ENCODE assay signal across 8 cellular contexts in genomic region chr10:80498039-80498832, GRCh38. TPM values are rescaled to one million over a fixed set of nuclear protein-coding genes. Genes with fewer than 3 reads are reported as not detected.
DNase-seq lines count a peak whose midpoint lies in the region; ATAC-seq and TF ChIP-seq lines count a peak whose summit lies in the region.

No MANE protein-coding gene starts in this region.

- peak overlapping the region; percentile 96 for H3K27ac Mint-ChIP-seq in CD8-positive, alpha-beta T cell
- H3K27ac Mint-ChIP-seq in activated CD4-positive, alpha-beta memory T cell treated with anti-CD3 and anti-CD28 coated beads for 36 hours: peak overlapping the region; percentile 93

- peak overlapping the region; percentile 8 for H2AK5ac ChIP-seq in trophoblast cell (ENCODE audit: low read length)

- H2AFZ ChIP-seq in trophoblast cell (ENCODE audit: insufficient read depth, low read length, poor library complexity): no peak overlapping the region

- H2BK12ac ChIP-seq in trophoblast cell (ENCODE audit: low read length): peak overlapping the region; percentile 5

- no peaks in the 10 kb centered on the region for H3K9me3 ChIP-seq in CD8-positive, alpha-beta T cell (ENCODE audit: low read length)
- H3K9me3 ChIP-seq in trophoblast cell (ENCODE audit: insufficient read depth, low read depth, low read length): no peaks in the 10 kb centered on the region

- H2BK5ac ChIP-seq in trophoblast cell (ENCODE audit: low read depth, low read length, poor library complexity): peak overlapping the region; percentile 41

- peaks cover 31% of the 10 kb centered on the region for H3K79me1 ChIP-seq in trophoblast cell (ENCODE audit: low read length)

- no CpG with 5 or more reads among the region's 8 CpGs for WGBS in trophoblast cell (ENCODE audit: extremely low coverage, insufficient coverage, insufficient read length)

- peak overlapping the region; percentile 29 for H3K4ac ChIP-seq in trophoblast cell (ENCODE audit: low read depth, low read length)

- DNase-seq in CD8-positive, alpha-beta T cell: no peak
- no peak for DNase-seq in activated CD4-positive, alpha-beta memory T cell treated with anti-CD3 and anti-CD28 coated beads for 36 hours
- DNase-seq in foreskin keratinocyte (peak in 1 of 2 donors; percentile 58), trophoblast cell (no peak)

- no peak for TF ChIP-seq CTCF in CD8-positive, alpha-beta T cell (IDR thresholded peaks at IDR 0.05)
- TF ChIP-seq CTCF in foreskin keratinocyte (conservative IDR thresholded peaks at IDR 0.05): no peak

- peak overlapping the region; percentile 23 for H4K91ac ChIP-seq in trophoblast cell (ENCODE audit: low read depth, low read length)

- POLR2A ChIA-PET in CD8-positive, alpha-beta T cell (lab: Charles Lee): interaction anchor here (0.7 to 10.5 kb wide), 8 partner anchors 10 to 90 kb away, joined by 3 to 107 read pairs (median 6); partner anchors contain the start of gene PRXL2A
- POLR2A ChIA-PET in activated CD4-positive, alpha-beta memory T cell treated with anti-CD3 and anti-CD28 coated beads for 36 hours (lab: Charles Lee): interaction anchor here (0.7 to 4.8 kb wide), 8 partner anchors 12 to 54 kb away, joined by 3 to 36 read pairs (median 5); no protein-coding TSS in a partner anchor

- peaks cover 71% of the 10 kb centered on the region for H3K36me3 Mint-ChIP-seq in CD8-positive, alpha-beta T cell
- peaks cover 30% of the 10 kb centered on the region for H3K36me3 Mint-ChIP-seq in activated CD4-positive, alpha-beta memory T cell treated with anti-CD3 and anti-CD28 coated beads for 36 hours

- CTCF ChIA-PET in CD8-positive, alpha-beta T cell (lab: Charles Lee): interaction anchor here (1.4 to 20.2 kb wide), 8 partner anchors 7 to 115 kb away, joined by 4 to 562 read pairs (median 10); partner anchors contain the start of gene TSPAN14
- CTCF ChIA-PET in activated CD4-positive, alpha-beta memory T cell treated with anti-CD3 and anti-CD28 coated beads for 36 hours (lab: Charles Lee): interaction anchor here (0.8 to 21.6 kb wide), 8 partner anchors 7 to 123 kb away, joined by 3 to 1168 read pairs (median 7); partner anchors contain the start of gene TSPAN14

- peak overlapping the region; percentile 11 for H3K27ac ChIP-seq in CD8-positive, alpha-beta T cell (ENCODE audit: low read depth, low read length)
- H3K27ac ChIP-seq in foreskin keratinocyte (peak overlapping the region; percentile 97), trophoblast cell (ENCODE audit: low read depth, low read length) (peak overlapping the region; percentile 81)

- H3K18ac ChIP-seq in trophoblast cell (ENCODE audit: low read length): peak overlapping the region; percentile 35

- intact Hi-C loops in CD8-positive, alpha-beta T cell (cut with DNase I, micrococcal nuclease): loop anchor here in 1 of 2 experiments (1.0 to 10.0 kb wide), 2 partner anchors 10 to 293 kb away; partner anchors contain the start of gene ANXA11
- intact Hi-C loops in activated CD4-positive, alpha-beta memory T cell treated with anti-CD3 and anti-CD28 coated beads for 36 hours (cut with micrococcal nuclease): loop anchor here (1.0 kb wide), 2 partner anchors 13 to 27 kb away; no protein-coding TSS in a partner anchor

- peak overlapping the region; percentile 3 for H4K8ac ChIP-seq in trophoblast cell (ENCODE audit: low read depth, low read length)

- peak; percentile 7 for ATAC-seq in CD8-positive, alpha-beta T cell
- peak; percentile 0 for ATAC-seq in foreskin keratinocyte
- ATAC-seq in GM21619 (IDR thresholded peaks at IDR 0.05; ENCODE audit: unreplicated experiment): no peak
- ATAC-seq in GM21423 (IDR thresholded peaks at IDR 0.05; ENCODE audit: unreplicated experiment): no peak
- no peak for ATAC-seq in GM18517 (IDR thresholded peaks at IDR 0.05; ENCODE audit: unreplicated experiment)
- ATAC-seq in HG03460 (IDR thresholded peaks at IDR 0.05; ENCODE audit: unreplicated experiment): no peak

- H3K9me3 Mint-ChIP-seq in CD8-positive, alpha-beta T cell: peaks cover 6% of the 10 kb centered on the region
- H3K9me3 Mint-ChIP-seq in activated CD4-positive, alpha-beta memory T cell treated with anti-CD3 and anti-CD28 coated beads for 36 hours: peaks cover 5% of the 10 kb centered on the region

- no peak overlapping the region for H3K9ac ChIP-seq in trophoblast cell (ENCODE audit: low read length)

- no peaks in the 10 kb centered on the region for H3K27me3 ChIP-seq in CD8-positive, alpha-beta T cell (ENCODE audit: insufficient read depth, low read length)
- H3K27me3 ChIP-seq in foreskin keratinocyte (no peaks in the 10 kb centered on the region), trophoblast cell (ENCODE audit: insufficient read depth, low read length) (no peaks in the 10 kb centered on the region)

- no peak overlapping the region for H3K4me2 ChIP-seq in trophoblast cell (ENCODE audit: low read length)

- H4K12ac ChIP-seq in trophoblast cell (ENCODE audit: low read depth, low read length): no peak overlapping the region

- peaks cover 97% of the 10 kb centered on the region for H3K4me1 Mint-ChIP-seq in CD8-positive, alpha-beta T cell (ENCODE audit: low read depth)
- H3K4me1 Mint-ChIP-seq in activated CD4-positive, alpha-beta memory T cell treated with anti-CD3 and anti-CD28 coated beads for 36 hours (ENCODE audit: low read depth): peaks cover 97% of the 10 kb centered on the region

- no peak overlapping the region for H3K23ac ChIP-seq in trophoblast cell (ENCODE audit: low read length)

- peaks cover 20% of the 10 kb centered on the region for H3K79me2 ChIP-seq in trophoblast cell (ENCODE audit: control insufficient read depth, insufficient read depth, low read length, poor library complexity)

- no peaks in the 10 kb centered on the region for H3K27me3 Mint-ChIP-seq in CD8-positive, alpha-beta T cell (ENCODE audit: low read depth)
- no peaks in the 10 kb centered on the region for H3K27me3 Mint-ChIP-seq in activated CD4-positive, alpha-beta memory T cell treated with anti-CD3 and anti-CD28 coated beads for 36 hours

- peaks cover 98% of the 10 kb centered on the region for H3K4me1 ChIP-seq in CD8-positive, alpha-beta T cell (ENCODE audit: insufficient read depth, low read length)
- H3K4me1 ChIP-seq in foreskin keratinocyte (peaks cover 75% of the 10 kb centered on the region), trophoblast cell (ENCODE audit: control insufficient read depth in 1 of 2, insufficient read depth in 2 of 2, low read length in 2 of 2) (peaks cover 49 to 51% of the 10 kb centered on the region in 2 experiments)

- H2BK120ac ChIP-seq in trophoblast cell (ENCODE audit: insufficient read depth, low read length, poor library complexity): peak overlapping the region; percentile 3

- H3K4me3 ChIP-seq in CD8-positive, alpha-beta T cell (ENCODE audit: low read depth, low read length): peak overlapping the region; percentile 20
- H3K4me3 ChIP-seq in trophoblast cell (ENCODE audit: low read depth, low read length): no peak overlapping the region

- H3K14ac ChIP-seq in trophoblast cell (ENCODE audit: low read length): peak overlapping the region; percentile 40

- peaks cover 7% of the 10 kb centered on the region for H3K36me3 ChIP-seq in CD8-positive, alpha-beta T cell (ENCODE audit: insufficient read depth, low read length)
- peaks cover 7 to 9% of the 10 kb centered on the region in 2 experiments for H3K36me3 ChIP-seq in trophoblast cell (ENCODE audit: control insufficient read depth in 1 of 2, insufficient read depth in 2 of 2, low read length in 2 of 2)

- peak overlapping the region; percentile 54 for H3K4me3 Mint-ChIP-seq in CD8-positive, alpha-beta T cell
- H3K4me3 Mint-ChIP-seq in activated CD4-positive, alpha-beta memory T cell treated with anti-CD3 and anti-CD28 coated beads for 36 hours: peak overlapping the region; percentile 40

RNA-seq across cellular contexts. Expression of gene SH2D4B, which starts 39.5 kb away (rescaled TPM):
- total RNA-seq in CD8-positive, alpha-beta T cell: under 1 TPM in 1 of 2 experiments, not detected in 1; 0.36 TPM
- total RNA-seq in activated CD4-positive, alpha-beta memory T cell treated with anti-CD3 and anti-CD28 coated beads for 36 hours: under 1 TPM in 1 of 2 experiments, not detected in 1; 0.12 TPM
- total RNA-seq in foreskin keratinocyte: not detected in 2 replicates
- 0.02 TPM in 1 of 2 replicates, not detected in the other for polyA plus RNA-seq in foreskin keratinocyte
- 0.10 and 0.19 TPM in 2 replicates for polyA plus RNA-seq in trophoblast cell (2013)

RNA-seq across cellular contexts. Expression of gene TSPAN14, which starts 44.1 kb away (rescaled TPM):
- total RNA-seq in CD8-positive, alpha-beta T cell: 10 to 100 TPM; 63.9 to 66.1 TPM
- total RNA-seq in activated CD4-positive, alpha-beta memory T cell treated with anti-CD3 and anti-CD28 coated beads for 36 hours: 10 to 100 TPM; 48.9 to 51.8 TPM
- total RNA-seq in foreskin keratinocyte: 105 and 139 TPM in 2 replicates
- 76.4 and 110 TPM in 2 replicates for polyA plus RNA-seq in foreskin keratinocyte
- 77.2 and 78.0 TPM in 2 replicates for polyA plus RNA-seq in trophoblast cell (2013)

Comparison
In these comparisons a context has a peak if more than half of its experiments do, and no peak if none do; other contexts are left out.
1. ATAC-seq: peak in CD8-positive, alpha-beta T cell (single experiment) and foreskin keratinocyte (single experiment); none in GM21619 (single experiment), GM21423 (single experiment), GM18517 (single experiment) and HG03460 (single experiment).
2. H3K27ac ChIP-seq: peak in every context shown above with its lines; median percentile 97 in foreskin keratinocyte; 81 in trophoblast cell; 11 in CD8-positive, alpha-beta T cell.